ENCODE assay signal across 24 cellular contexts in genomic region chr2:45588158-45588829, GRCh38. TPM values are rescaled to one million over a fixed set of nuclear protein-coding genes. Genes with fewer than 3 reads are reported as not detected.
A peak's percentile ranks its signal among the peaks of the same experiment; 100 is the strongest.
DNase-seq lines count a peak whose midpoint lies in the region; ATAC-seq, FAIRE-seq and TF ChIP-seq lines count a peak whose summit lies in the region.
"Had no signal": no experiment of that assay in that cellular context is flagged by ENCODE, and none has a peak within 500 bp of the region (broad histone marks: within the 10 kb centered on the region; RNA-seq: fewer than 3 reads in every experiment).

No MANE protein-coding gene starts in this region.

- no peak overlapping the region for H3K4me2 ChIP-seq in DND-41 (ENCODE audit: insufficient read depth, low read length)

- no peak overlapping the region for H3K4me3 ChIP-seq in DND-41 (ENCODE audit: low read depth in 1 of 2, low read length in 2 of 2)
- H3K4me3 ChIP-seq: left ventricle myocardium inferior had no signal

- ATAC-seq in DND-41 (ENCODE audit: insufficient read depth, low read depth) (peak; percentile 43; the same call in 1 of the 3 replicates), T-helper 17 cell (no peak)
- ATAC-seq: SK-N-SH treated with all-trans-retinoic acid at 6 μM for 48 hours had no signal

- H3K4me3 Mint-ChIP-seq in activated naive CD4-positive, alpha-beta T cell treated with anti-CD3 and anti-CD28 coated beads, Interleukin-2, amount 50 U/mL, for 24 hours: no peak overlapping the region
- H3K4me3 Mint-ChIP-seq in T-helper 17 cell (no peak overlapping the region), immature natural killer cell (no peak overlapping the region)
- H3K4me3 Mint-ChIP-seq: brain; CD4-positive, CD25-positive, alpha-beta regulatory T cell had no signal

- TF ChIP-seq POLR2A in GM12892 (IDR thresholded peaks at IDR 0.05; ENCODE audit: low read depth, low read length): no peak

- peaks cover 20% of the 10 kb centered on the region; the same call in 1 of the 2 replicates for H3K36me3 ChIP-seq in DND-41 (ENCODE audit: insufficient read depth, low read length)

- TF ChIP-seq CTCF in DND-41 (IDR thresholded peaks at IDR 0.05; ENCODE audit: borderline replicate concordance, extremely low read depth, low read length, poor library complexity, severe bottlenecking): no peak

- peaks cover 21% of the 10 kb centered on the region for H3K36me3 Mint-ChIP-seq in activated naive CD4-positive, alpha-beta T cell treated with anti-CD3 and anti-CD28 coated beads, Interleukin-2, amount 50 U/mL, for 24 hours
- H3K36me3 Mint-ChIP-seq in T-helper 17 cell (ENCODE audit: low read depth): peaks cover 6% of the 10 kb centered on the region
- peaks cover 3 to 15% (median 3%) of the 10 kb centered on the region in 3 donors for H3K36me3 Mint-ChIP-seq in immature natural killer cell

- no peaks in the 10 kb centered on the region for H3K9me3 ChIP-seq in DND-41 (ENCODE audit: insufficient read depth, low read length, severe bottlenecking)
- H3K9me3 ChIP-seq in T-helper 17 cell (ENCODE audit: control insufficient read depth, low read length, poor library complexity, severe bottlenecking): no peaks in the 10 kb centered on the region
- H3K9me3 ChIP-seq: left ventricle myocardium inferior had no signal

- H2AFZ ChIP-seq in DND-41 (ENCODE audit: low read depth, low read length): no peak overlapping the region

- FAIRE-seq in GM12892 (lab: Jason Lieb, UNC): no peak
- FAIRE-seq: H1, TTC549 had no signal

- H4K20me1 ChIP-seq in DND-41 (ENCODE audit: insufficient read depth, low read length): no peaks in the 10 kb centered on the region

- no peaks in the 10 kb centered on the region for H3K9me3 Mint-ChIP-seq in activated naive CD4-positive, alpha-beta T cell treated with anti-CD3 and anti-CD28 coated beads, Interleukin-2, amount 50 U/mL, for 24 hours
- no peaks in the 10 kb centered on the region for H3K9me3 Mint-ChIP-seq in immature natural killer cell
- H3K9me3 Mint-ChIP-seq: brain had no signal

- peaks cover 6% of the 10 kb centered on the region; the same call in 1 of the 2 replicates for H3K4me1 ChIP-seq in DND-41 (ENCODE audit: insufficient read depth, low read length)

- DNase-seq in activated naive CD4-positive, alpha-beta T cell (lab: John Stamatoyannopoulos, UW): no peak
- no peak for DNase-seq in DND-41
- no peak for DNase-seq in T-helper 17 cell
- DNase-seq in immature natural killer cell: no peak
- no peak for DNase-seq in DMS79 treated with DMSO at 0.1 percent for 48 hours (lab: John Stamatoyannopoulos, UW)
- DNase-seq in GM12892 (ENCODE audit: insufficient read length): no peak
- no peak for DNase-seq in activated gamma-delta T cell treated with Interleukin-2 at 50 U/mL for 16 hours
- DNase-seq: activated CD4-positive, alpha-beta T cell treated with anti-CD3 and anti-CD28 coated beads, Interleukin-2, amount 50 U/mL, for 1 hour; activated T-cell treated with anti-CD3 and anti-CD28 coated beads for 4 hours; CD4-positive, CD25-positive, alpha-beta regulatory T cell; cortex of kidney; DMS53; head of caudate nucleus; left ventricle myocardium inferior; MM.1S; NCI-H187; NCI-H446; stimulated activated CD4-positive, alpha-beta T cell treated with anti-CD3 and anti-CD28 coated beads, Interleukin-12 subunit alpha, Interleukin-12 subunit beta, amount 100 ng/mL, for 4 hours; trophoblast cell had no signal

- H3K27me3 ChIP-seq in DND-41 (ENCODE audit: insufficient read depth, low read length, poor library complexity): no peaks in the 10 kb centered on the region

- peaks cover 5% of the 10 kb centered on the region for H3K79me2 ChIP-seq in DND-41 (ENCODE audit: insufficient read depth, low read length)

- H3K4me1 Mint-ChIP-seq in activated naive CD4-positive, alpha-beta T cell treated with anti-CD3 and anti-CD28 coated beads, Interleukin-2, amount 50 U/mL, for 24 hours: peaks cover 36% of the 10 kb centered on the region
- H3K4me1 Mint-ChIP-seq in T-helper 17 cell: peaks cover 18% of the 10 kb centered on the region
- H3K4me1 Mint-ChIP-seq in immature natural killer cell: peaks cover 15 to 41% of the 10 kb centered on the region in 2 donors

- H3K27ac ChIP-seq in DND-41 (ENCODE audit: low read length): no peak overlapping the region
- H3K27ac ChIP-seq: left ventricle myocardium inferior had no signal

- H3K9ac ChIP-seq in DND-41 (ENCODE audit: low read depth, low read length): no peak overlapping the region

- H3K27ac Mint-ChIP-seq in activated naive CD4-positive, alpha-beta T cell treated with anti-CD3 and anti-CD28 coated beads, Interleukin-2, amount 50 U/mL, for 24 hours: peak overlapping the region; percentile 10
- H3K27ac Mint-ChIP-seq in T-helper 17 cell (peak overlapping the region; percentile 16), immature natural killer cell (peak overlapping the region; percentile 6 to 71 (median 56))
- H3K27ac Mint-ChIP-seq: brain had no signal

- no peaks in the 10 kb centered on the region for H3K27me3 Mint-ChIP-seq in activated naive CD4-positive, alpha-beta T cell treated with anti-CD3 and anti-CD28 coated beads, Interleukin-2, amount 50 U/mL, for 24 hours
- no peaks in the 10 kb centered on the region for H3K27me3 Mint-ChIP-seq in T-helper 17 cell
- H3K27me3 Mint-ChIP-seq in immature natural killer cell (ENCODE audit: low read depth in 3 of 3): peaks cover 0 to 9% (median 4%) of the 10 kb centered on the region in 3 donors
- H3K27me3 Mint-ChIP-seq: brain; CD4-positive, CD25-positive, alpha-beta regulatory T cell had no signal

RNA-seq across cellular contexts. Expression of gene SRBD1, which starts 22.8 kb away (rescaled TPM):
- 10 to 100 TPM; 15.0 to 17.2 TPM for total RNA-seq in T-helper 17 cell
- 10 to 100 TPM in 2 of 3 donors, 1 to 10 TPM in 1; 5.9 to 13.4 (median 10.2) TPM for polyA plus RNA-seq in immature natural killer cell
- polyA plus RNA-seq in GM12892 (2012; ENCODE audit: missing spikeins): 11.9 TPM
